Comparison of ENCODE assay signal across 1 cellular context in the genomic region with DNA sequence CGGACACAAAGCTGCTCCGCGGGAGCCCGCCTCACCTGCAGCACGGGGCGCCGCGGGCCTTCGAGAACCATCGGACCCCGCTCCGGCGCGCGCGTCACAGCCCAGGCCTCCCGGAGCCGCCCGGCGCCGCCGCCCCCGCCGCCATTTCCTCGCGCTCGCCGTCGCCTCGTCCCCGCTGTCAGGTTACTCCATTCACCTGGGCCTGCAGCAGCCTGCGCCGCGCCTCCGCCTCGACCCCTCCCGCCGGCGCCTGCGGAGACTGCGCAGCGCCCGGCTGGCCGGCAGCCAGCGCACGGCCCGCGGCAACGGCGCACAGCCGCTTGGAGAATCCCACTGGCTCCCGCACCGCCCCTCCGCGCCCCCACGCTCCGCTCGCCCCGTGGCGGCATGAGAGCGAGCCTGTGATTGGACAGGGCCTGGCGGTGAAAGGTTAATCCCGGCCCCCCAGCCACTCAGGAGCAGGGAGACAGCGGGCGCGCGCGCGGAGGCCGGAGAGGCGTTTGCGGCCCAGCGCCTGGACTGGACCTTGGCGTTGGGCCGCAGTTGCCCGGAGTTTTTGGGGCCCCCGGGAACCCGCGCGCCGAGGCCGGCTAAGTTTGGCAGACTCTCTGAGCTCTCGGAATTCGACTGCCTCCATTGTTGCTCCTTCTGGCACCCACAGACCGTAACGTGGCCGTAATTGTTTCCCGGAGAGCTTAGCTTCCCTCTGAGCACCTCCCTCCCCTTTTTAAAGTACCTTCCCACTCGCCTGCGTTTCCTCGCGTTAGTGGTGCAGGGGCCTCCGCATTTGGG.
TF ChIP-seq lines count a peak whose summit lies in the region.

A gene with protein sequence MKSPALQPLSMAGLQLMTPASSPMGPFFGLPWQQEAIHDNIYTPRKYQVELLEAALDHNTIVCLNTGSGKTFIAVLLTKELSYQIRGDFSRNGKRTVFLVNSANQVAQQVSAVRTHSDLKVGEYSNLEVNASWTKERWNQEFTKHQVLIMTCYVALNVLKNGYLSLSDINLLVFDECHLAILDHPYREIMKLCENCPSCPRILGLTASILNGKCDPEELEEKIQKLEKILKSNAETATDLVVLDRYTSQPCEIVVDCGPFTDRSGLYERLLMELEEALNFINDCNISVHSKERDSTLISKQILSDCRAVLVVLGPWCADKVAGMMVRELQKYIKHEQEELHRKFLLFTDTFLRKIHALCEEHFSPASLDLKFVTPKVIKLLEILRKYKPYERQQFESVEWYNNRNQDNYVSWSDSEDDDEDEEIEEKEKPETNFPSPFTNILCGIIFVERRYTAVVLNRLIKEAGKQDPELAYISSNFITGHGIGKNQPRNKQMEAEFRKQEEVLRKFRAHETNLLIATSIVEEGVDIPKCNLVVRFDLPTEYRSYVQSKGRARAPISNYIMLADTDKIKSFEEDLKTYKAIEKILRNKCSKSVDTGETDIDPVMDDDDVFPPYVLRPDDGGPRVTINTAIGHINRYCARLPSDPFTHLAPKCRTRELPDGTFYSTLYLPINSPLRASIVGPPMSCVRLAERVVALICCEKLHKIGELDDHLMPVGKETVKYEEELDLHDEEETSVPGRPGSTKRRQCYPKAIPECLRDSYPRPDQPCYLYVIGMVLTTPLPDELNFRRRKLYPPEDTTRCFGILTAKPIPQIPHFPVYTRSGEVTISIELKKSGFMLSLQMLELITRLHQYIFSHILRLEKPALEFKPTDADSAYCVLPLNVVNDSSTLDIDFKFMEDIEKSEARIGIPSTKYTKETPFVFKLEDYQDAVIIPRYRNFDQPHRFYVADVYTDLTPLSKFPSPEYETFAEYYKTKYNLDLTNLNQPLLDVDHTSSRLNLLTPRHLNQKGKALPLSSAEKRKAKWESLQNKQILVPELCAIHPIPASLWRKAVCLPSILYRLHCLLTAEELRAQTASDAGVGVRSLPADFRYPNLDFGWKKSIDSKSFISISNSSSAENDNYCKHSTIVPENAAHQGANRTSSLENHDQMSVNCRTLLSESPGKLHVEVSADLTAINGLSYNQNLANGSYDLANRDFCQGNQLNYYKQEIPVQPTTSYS (N-terminal part only) (minus strand): TSS at position 335 of the 792 bp plus-strand sequence. CDS start 24,071 bp downstream, outside the sequence.

TF ChIP-seq in GM23338, 12 proteins besides CTCF, POLR2A, EP300 and RAD21:
- TF ChIP-seq CREB1 (CRISPR knock-in tag; IDR thresholded peaks at IDR 0.05; ENCODE audit: low read depth), result peak; percentile 72
- TF ChIP-seq POLR2AphosphoS5 (IDR thresholded peaks at IDR 0.05; ENCODE audit: low read depth), result peak; percentile 50; the same call in 1 of the 2 replicates
- TF ChIP-seq STAT1 (IDR thresholded peaks at IDR 0.05; ENCODE audit: unreplicated experiment), result no peak
